1 cellular context compared by ENCODE assay signal in the genomic region with DNA sequence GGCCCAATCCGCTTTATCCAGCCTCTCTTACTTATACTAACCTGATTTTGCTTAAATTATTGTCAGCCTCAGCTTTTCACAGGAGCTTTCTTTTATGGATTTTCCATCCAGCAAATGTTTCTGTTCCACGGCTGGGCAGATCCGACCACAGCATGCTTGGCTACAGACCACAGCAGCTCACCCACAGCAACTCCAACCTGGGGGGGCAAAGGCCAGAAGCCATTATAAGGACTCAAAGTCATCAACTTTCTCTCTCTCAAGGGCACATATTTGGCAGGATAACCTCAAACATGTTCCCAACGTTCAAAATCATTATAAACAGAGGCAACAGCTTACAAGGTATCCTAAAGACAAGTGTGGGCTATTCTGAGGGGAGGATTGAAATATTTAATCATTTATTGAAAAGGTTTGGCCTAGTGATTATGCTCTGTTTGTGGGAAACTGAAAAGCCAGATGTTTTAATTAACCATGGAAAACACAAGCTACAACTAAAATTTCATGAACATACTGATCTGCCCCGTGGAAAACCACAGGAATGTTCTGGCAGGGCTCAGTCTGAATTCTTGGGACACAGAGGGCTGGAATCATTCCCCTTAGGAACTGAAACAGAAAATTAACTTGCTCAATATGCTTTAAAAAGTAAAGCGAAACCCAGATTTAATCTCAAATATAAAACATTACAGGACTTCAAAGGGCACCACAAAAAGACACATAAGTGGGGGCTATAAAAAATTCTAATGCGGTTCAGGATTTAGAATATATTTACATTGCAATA.
TF ChIP-seq lines count a peak whose summit lies in the region.

No MANE protein-coding gene starts in this region.

TF ChIP-seq in SK-N-SH, 30 proteins besides CTCF, POLR2A, EP300 and RAD21 (continued from another document):
- TF ChIP-seq, protein P1, sequence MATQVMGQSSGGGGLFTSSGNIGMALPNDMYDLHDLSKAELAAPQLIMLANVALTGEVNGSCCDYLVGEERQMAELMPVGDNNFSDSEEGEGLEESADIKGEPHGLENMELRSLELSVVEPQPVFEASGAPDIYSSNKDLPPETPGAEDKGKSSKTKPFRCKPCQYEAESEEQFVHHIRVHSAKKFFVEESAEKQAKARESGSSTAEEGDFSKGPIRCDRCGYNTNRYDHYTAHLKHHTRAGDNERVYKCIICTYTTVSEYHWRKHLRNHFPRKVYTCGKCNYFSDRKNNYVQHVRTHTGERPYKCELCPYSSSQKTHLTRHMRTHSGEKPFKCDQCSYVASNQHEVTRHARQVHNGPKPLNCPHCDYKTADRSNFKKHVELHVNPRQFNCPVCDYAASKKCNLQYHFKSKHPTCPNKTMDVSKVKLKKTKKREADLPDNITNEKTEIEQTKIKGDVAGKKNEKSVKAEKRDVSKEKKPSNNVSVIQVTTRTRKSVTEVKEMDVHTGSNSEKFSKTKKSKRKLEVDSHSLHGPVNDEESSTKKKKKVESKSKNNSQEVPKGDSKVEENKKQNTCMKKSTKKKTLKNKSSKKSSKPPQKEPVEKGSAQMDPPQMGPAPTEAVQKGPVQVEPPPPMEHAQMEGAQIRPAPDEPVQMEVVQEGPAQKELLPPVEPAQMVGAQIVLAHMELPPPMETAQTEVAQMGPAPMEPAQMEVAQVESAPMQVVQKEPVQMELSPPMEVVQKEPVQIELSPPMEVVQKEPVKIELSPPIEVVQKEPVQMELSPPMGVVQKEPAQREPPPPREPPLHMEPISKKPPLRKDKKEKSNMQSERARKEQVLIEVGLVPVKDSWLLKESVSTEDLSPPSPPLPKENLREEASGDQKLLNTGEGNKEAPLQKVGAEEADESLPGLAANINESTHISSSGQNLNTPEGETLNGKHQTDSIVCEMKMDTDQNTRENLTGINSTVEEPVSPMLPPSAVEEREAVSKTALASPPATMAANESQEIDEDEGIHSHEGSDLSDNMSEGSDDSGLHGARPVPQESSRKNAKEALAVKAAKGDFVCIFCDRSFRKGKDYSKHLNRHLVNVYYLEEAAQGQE (IDR thresholded peaks at IDR 0.05; ENCODE audit: low read depth, low read length) = no peak
- TF ChIP-seq GABPA (IDR thresholded peaks at IDR 0.05; ENCODE audit: low read depth) = no peak
- TF ChIP-seq EZH2phosphoT487 (IDR thresholded peaks at IDR 0.05; ENCODE audit: borderline replicate concordance, low read depth) = no peak
- no peak for TF ChIP-seq ZBTB33 (IDR thresholded peaks at IDR 0.05; ENCODE audit: borderline replicate concordance, low read depth)
- TF ChIP-seq FOSL2 (IDR thresholded peaks at IDR 0.05; ENCODE audit: borderline replicate concordance, low read depth) = peak; percentile 25; the same call in 1 of the 2 replicates
- peak; percentile 44 for TF ChIP-seq JUND (IDR thresholded peaks at IDR 0.05)
- TF ChIP-seq TCF12 (IDR thresholded peaks at IDR 0.05) = peak; percentile 82
- no peak for TF ChIP-seq YY1 (IDR thresholded peaks at IDR 0.05; ENCODE audit: low read depth)
- TF ChIP-seq, protein P2, sequence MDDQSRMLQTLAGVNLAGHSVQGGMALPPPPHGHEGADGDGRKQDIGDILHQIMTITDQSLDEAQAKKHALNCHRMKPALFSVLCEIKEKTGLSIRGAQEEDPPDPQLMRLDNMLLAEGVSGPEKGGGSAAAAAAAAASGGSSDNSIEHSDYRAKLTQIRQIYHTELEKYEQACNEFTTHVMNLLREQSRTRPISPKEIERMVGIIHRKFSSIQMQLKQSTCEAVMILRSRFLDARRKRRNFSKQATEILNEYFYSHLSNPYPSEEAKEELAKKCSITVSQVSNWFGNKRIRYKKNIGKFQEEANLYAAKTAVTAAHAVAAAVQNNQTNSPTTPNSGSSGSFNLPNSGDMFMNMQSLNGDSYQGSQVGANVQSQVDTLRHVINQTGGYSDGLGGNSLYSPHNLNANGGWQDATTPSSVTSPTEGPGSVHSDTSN (IDR thresholded peaks at IDR 0.05) = peak; percentile 50
- TF ChIP-seq NFIC (IDR thresholded peaks at IDR 0.05; ENCODE audit: borderline replicate concordance) = peak; percentile 77
- TF ChIP-seq CHD2 (IDR thresholded peaks at IDR 0.05; ENCODE audit: low read length, partially characterized antibody) = no peak
